Comparison of ENCODE assay signal across 1 cellular context in genomic region chr16:79869304-79870015, GRCh38.
A peak's percentile ranks its signal among the peaks of the same experiment; 100 is the strongest.
TF ChIP-seq lines count a peak whose summit lies in the region.

No MANE protein-coding gene starts in this region.

TF ChIP-seq in K562, 482 proteins besides CTCF, POLR2A, EP300 and RAD21 (continued from another document and continues in another):
- TF ChIP-seq SMARCC2 (IDR thresholded peaks at IDR 0.05; ENCODE audit: low read depth), result peak; percentile 80
- no peak for TF ChIP-seq SIN3B (IDR thresholded peaks at IDR 0.05; ENCODE audit: low read depth)
- no peak; the same call in 1 of the 2 replicates for TF ChIP-seq ZNF785 (CRISPR knock-in tag; IDR thresholded peaks at IDR 0.05)
- TF ChIP-seq ATF7 (IDR thresholded peaks at IDR 0.05), result 0 out of 2 replicates have a peak, but pooled peaks have one; percentile 39
- TF ChIP-seq TAF7 (tag; IDR thresholded peaks at IDR 0.05), result no peak
- no peak for TF ChIP-seq ZNF407 (IDR thresholded peaks at IDR 0.05; ENCODE audit: low read depth)
- TF ChIP-seq ZNF408 (CRISPR knock-in tag; IDR thresholded peaks at IDR 0.05; ENCODE audit: low read depth), result no peak
- peak; percentile 62; the same call in 1 of the 2 replicates for TF ChIP-seq HDAC2 (IDR thresholded peaks at IDR 0.05)
- no peak for TF ChIP-seq CREBBP (IDR thresholded peaks at IDR 0.05; ENCODE audit: low read depth, low read length)
- TF ChIP-seq AFF4 (CRISPR knock-in tag; IDR thresholded peaks at IDR 0.05), result no peak
- peak; percentile 50; the same call in 1 of the 2 replicates for TF ChIP-seq HDAC8 (tag; IDR thresholded peaks at IDR 0.05)
- no peak for TF ChIP-seq ZBTB1 (CRISPR knock-in tag; IDR thresholded peaks at IDR 0.05; ENCODE audit: borderline replicate concordance, low read depth)
- TF ChIP-seq SAFB (IDR thresholded peaks at IDR 0.05; ENCODE audit: borderline replicate concordance, low read depth, low read length), result no peak
- TF ChIP-seq SRSF3 (IDR thresholded peaks at IDR 0.05; ENCODE audit: insufficient read depth, low read length), result no peak
- no peak for TF ChIP-seq CHD4 (IDR thresholded peaks at IDR 0.05; ENCODE audit: insufficient read depth, insufficient replicate concordance, low read depth, low read length, poor library complexity, severe bottlenecking)
- TF ChIP-seq MTA2 (IDR thresholded peaks at IDR 0.05; ENCODE audit: low read depth), result peak; percentile 95
- no peak for TF ChIP-seq ZNF444 (CRISPR knock-in tag; IDR thresholded peaks at IDR 0.05)
- TF ChIP-seq KLF16 (IDR thresholded peaks at IDR 0.05), result peak; percentile 94
- peak; percentile 56; the same call in 1 of the 2 replicates for TF ChIP-seq ELF2 (CRISPR knock-in tag; IDR thresholded peaks at IDR 0.05)
- peak; percentile 44; the same call in 1 of the 2 replicates for TF ChIP-seq ELF1 (tag; IDR thresholded peaks at IDR 0.05)
- no peak for TF ChIP-seq SLC30A9 (CRISPR knock-in tag; IDR thresholded peaks at IDR 0.05)
- TF ChIP-seq TAL1 (IDR thresholded peaks at IDR 0.05), result peak; percentile 97
- TF ChIP-seq ZNF395 (CRISPR knock-in tag; IDR thresholded peaks at IDR 0.05), result peak; percentile 96
- TF ChIP-seq TARDBP (IDR thresholded peaks at IDR 0.05), result no peak
- TF ChIP-seq FOXP4 (CRISPR knock-in tag; IDR thresholded peaks at IDR 0.05; ENCODE audit: borderline replicate concordance), result no peak
- peak; percentile 59; the same call in 1 of the 2 replicates for TF ChIP-seq PHB2 (IDR thresholded peaks at IDR 0.05; ENCODE audit: low read depth)
- TF ChIP-seq RBM22 (IDR thresholded peaks at IDR 0.05; ENCODE audit: low read depth, low read length, poor library complexity, severe bottlenecking), result no peak
- TF ChIP-seq TAF9B (IDR thresholded peaks at IDR 0.05; ENCODE audit: partially characterized antibody), result peak; percentile 22
- 0 out of 2 replicates have a peak, but pooled peaks have one; percentile 23 for TF ChIP-seq NR2C1 (IDR thresholded peaks at IDR 0.05)
- peak; percentile 73 for TF ChIP-seq NR2C1 (tag; IDR thresholded peaks at IDR 0.05)
- peak; percentile 60; the same call in 1 of the 2 replicates for TF ChIP-seq NFATC3 (IDR thresholded peaks at IDR 0.05)
- TF ChIP-seq NONO (IDR thresholded peaks at IDR 0.05; ENCODE audit: low read depth in 2 of 2, low read length in 1 of 2), result no peak
- no peak for TF ChIP-seq ZNF780A (CRISPR knock-in tag; IDR thresholded peaks at IDR 0.05)
- TF ChIP-seq CHCHD3 (CRISPR knock-in tag; IDR thresholded peaks at IDR 0.05), result no peak
- TF ChIP-seq DEAF1 (CRISPR knock-in tag; IDR thresholded peaks at IDR 0.05), result no peak
- TF ChIP-seq FOSL1 (tag; conservative IDR thresholded peaks at IDR 0.05), result peak; percentile 77
- TF ChIP-seq BRF1 (IDR thresholded peaks at IDR 0.05; ENCODE audit: borderline replicate concordance, extremely low read depth, insufficient read length), result no peak
- TF ChIP-seq CSDE1 (IDR thresholded peaks at IDR 0.05), result no peak
- TF ChIP-seq CCAR2 (IDR thresholded peaks at IDR 0.05; ENCODE audit: low read depth, low read length), result no peak
- TF ChIP-seq GMEB1 (CRISPR knock-in tag; IDR thresholded peaks at IDR 0.05), result no peak
- no peak for TF ChIP-seq POU5F1 (IDR thresholded peaks at IDR 0.05; ENCODE audit: borderline replicate concordance, low read depth, low read length, partially characterized antibody)
- peak; percentile 72; the same call in 1 of the 2 replicates for TF ChIP-seq NFIC (IDR thresholded peaks at IDR 0.05)
- peak; percentile 66 for TF ChIP-seq ZFP1 (CRISPR knock-in tag; IDR thresholded peaks at IDR 0.05)
- TF ChIP-seq ZNF584 (CRISPR knock-in tag; IDR thresholded peaks at IDR 0.05; ENCODE audit: low read depth), result peak; percentile 84; the same call in 1 of the 2 replicates
- TF ChIP-seq ZBTB49 (CRISPR knock-in tag; IDR thresholded peaks at IDR 0.05; ENCODE audit: borderline replicate concordance), result no peak
